In the genomic region with DNA sequence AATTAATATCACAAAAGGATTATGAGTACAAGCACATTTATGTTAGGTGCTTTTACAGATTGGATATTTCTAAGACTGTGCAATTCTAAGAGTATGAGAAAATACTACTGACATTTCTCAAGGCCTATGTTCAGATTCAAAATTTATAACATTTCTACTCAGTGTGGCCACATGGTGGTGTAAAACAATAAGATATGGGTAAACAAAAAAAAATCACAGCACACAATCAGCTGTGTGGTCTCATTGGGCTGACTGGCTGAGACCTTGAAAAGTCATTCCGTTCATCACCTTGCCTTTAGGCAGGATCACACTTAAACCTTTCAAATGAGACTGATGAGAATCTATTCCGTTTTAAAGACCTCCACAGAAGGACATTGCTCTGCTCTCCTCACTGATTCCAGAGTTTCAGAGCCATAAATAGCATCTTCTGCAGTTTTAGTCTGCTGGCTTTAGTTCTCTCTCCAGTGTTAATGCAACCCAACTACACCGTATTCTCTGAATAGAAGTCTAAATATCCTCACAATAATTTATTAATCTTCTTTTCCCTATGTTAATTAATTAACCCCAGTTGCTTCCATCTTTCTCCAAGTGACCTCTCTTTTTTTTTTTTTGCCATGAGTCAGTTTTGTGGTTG, we compare ENCODE assay signal across 9 cellular contexts.
DNase-seq lines count a peak whose midpoint lies in the region; ATAC-seq, FAIRE-seq and TF ChIP-seq lines count a peak whose summit lies in the region.
"Had no signal": no experiment of that assay in that cellular context is flagged by ENCODE, and none has a peak within 500 bp of the region (broad histone marks: within the 10 kb centered on the region; RNA-seq: fewer than 3 reads in every experiment).

No MANE protein-coding gene starts in this region.

- H3K4me3 ChIP-seq in endothelial cell of umbilical vein (replicated peaks in 1 of 3; ENCODE audit: insufficient read depth in 1 of 3, low read depth in 1 of 3, low read length in 3 of 3) = no peak overlapping the region
- H3K4me3 ChIP-seq in smooth muscle cell = no peak overlapping the region

- no peaks in the 10 kb centered on the region for H3F3A ChIP-seq in smooth muscle cell (ENCODE audit: low read depth)

- no peak overlapping the region for H3K27ac ChIP-seq in endothelial cell of umbilical vein (ENCODE audit: insufficient read depth, low read depth, low read length)
- H3K27ac ChIP-seq in smooth muscle cell (ENCODE audit: low read depth) = no peak overlapping the region

- no peak for ATAC-seq in GM18498 (IDR thresholded peaks at IDR 0.05; ENCODE audit: unreplicated experiment)

- no peak overlapping the region for H3K4me2 ChIP-seq in endothelial cell of umbilical vein (ENCODE audit: insufficient read depth, low read length)
- H3K4me2 ChIP-seq in smooth muscle cell = no peak overlapping the region

- WGBS in smooth muscle cell (ENCODE audit: low lambda C conversion rate) = 59% methylated on average over 3 of the region's 3 CpGs

- intact Hi-C loops in endothelial cell of umbilical vein (cut with micrococcal nuclease) = loop anchor here (1.0 to 2.0 kb wide), 2 partner anchors 62 to 146 kb away; no protein-coding TSS in a partner anchor

- no peaks in the 10 kb centered on the region for H3K36me3 ChIP-seq in endothelial cell of umbilical vein (ENCODE audit: control insufficient read depth in 2 of 2, extremely low read depth in 1 of 2, insufficient read depth in 2 of 2, low read length in 2 of 2)
- H3K36me3 ChIP-seq in smooth muscle cell (ENCODE audit: low read depth) = no peaks in the 10 kb centered on the region

- H3K79me2 ChIP-seq in endothelial cell of umbilical vein (ENCODE audit: control insufficient read depth, insufficient read depth, low read length) (no peaks in the 10 kb centered on the region), smooth muscle cell (ENCODE audit: low read depth) (no peaks in the 10 kb centered on the region)

- POLR2A ChIA-PET in endothelial cell of umbilical vein (lab: Charles Lee) = no interaction called here

- no peaks in the 10 kb centered on the region for H3K27me3 ChIP-seq in endothelial cell of umbilical vein (ENCODE audit: control insufficient read depth in 2 of 2, insufficient read depth in 2 of 2, low read length in 2 of 2)
- no peaks in the 10 kb centered on the region for H3K27me3 ChIP-seq in smooth muscle cell (ENCODE audit: low read depth)

- CTCF ChIA-PET in endothelial cell of umbilical vein (lab: Charles Lee) = interaction anchor here (0.7 to 1.6 kb wide), 6 partner anchors 9 to 146 kb away, joined by 3 to 7 read pairs (median 4); no protein-coding TSS in a partner anchor

- no peaks in the 10 kb centered on the region for H3K9me3 ChIP-seq in endothelial cell of umbilical vein (replicated peaks; ENCODE audit: control insufficient read depth, insufficient read depth, low read length)
- no peaks in the 10 kb centered on the region for H3K9me3 ChIP-seq in smooth muscle cell (replicated peaks; ENCODE audit: low read depth)

- no peaks in the 10 kb centered on the region for H3K9me1 ChIP-seq in endothelial cell of umbilical vein (replicated peaks; ENCODE audit: control insufficient read depth, extremely low read depth, insufficient read depth, low read length)

- H4K20me1 ChIP-seq in endothelial cell of umbilical vein (replicated peaks; ENCODE audit: control insufficient read depth, extremely low read depth, insufficient read depth, low read length) (no peaks in the 10 kb centered on the region), smooth muscle cell (ENCODE audit: low read depth) (no peaks in the 10 kb centered on the region)

- BruUV-seq in endothelial cell of umbilical vein (replicated peaks; lab: Mats Ljungman, UMichigan) = no TSS peak

- peak overlapping the region; percentile 29 for H2AFZ ChIP-seq in endothelial cell of umbilical vein (ENCODE audit: low read depth, low read length)
- peak overlapping the region; percentile 41 for H2AFZ ChIP-seq in smooth muscle cell (ENCODE audit: low read depth)

- TF ChIP-seq POLR2A in endothelial cell of umbilical vein (IDR thresholded peaks at IDR 0.05; ENCODE audit: low read depth, low read length) = no peak

- H3K4me1 ChIP-seq in endothelial cell of umbilical vein (ENCODE audit: control insufficient read depth, extremely low read depth, insufficient read depth, low read length) = no peaks in the 10 kb centered on the region
- no peaks in the 10 kb centered on the region for H3K4me1 ChIP-seq in smooth muscle cell (ENCODE audit: low read depth)

- H3K9ac ChIP-seq in endothelial cell of umbilical vein (replicated peaks; ENCODE audit: extremely low read depth, insufficient read depth, low read length) (no peak overlapping the region), smooth muscle cell (ENCODE audit: low read depth) (no peak overlapping the region)

- peak in 1 of 2 donors; percentile 6 for TF ChIP-seq CTCF in endothelial cell of umbilical vein (IDR thresholded peaks at IDR 0.05; ENCODE audit: extremely low read depth in 1 of 2, insufficient read depth in 1 of 2, low read depth in 1 of 2, low read length in 2 of 2)
- TF ChIP-seq CTCF in smooth muscle cell (IDR thresholded peaks at IDR 0.05; ENCODE audit: borderline replicate concordance, insufficient read depth, poor library complexity, severe bottlenecking) = no peak

- no peak for FAIRE-seq in endothelial cell of umbilical vein (lab: Jason Lieb, UNC)

- dilution Hi-C loops in endothelial cell of umbilical vein (cut with MboI; ENCODE audit: extremely low pct_ligation_motif_present, low sequenced_read_pairs) = no loop called here

- DNase-seq in NCI-H82 (lab: John Stamatoyannopoulos, UW) (peak; percentile 24), NCI-H82 treated with DMSO at 0.1 percent for 48 hours (lab: John Stamatoyannopoulos, UW; ENCODE audit: unreplicated experiment) (no peak), NCI-H69 (lab: John Stamatoyannopoulos, UW) (peak; percentile 44), endothelial cell of umbilical vein (ENCODE audit: low read depth, low spot score) (peak; percentile 39), smooth muscle cell (lab: John Stamatoyannopoulos, UW; ENCODE audit: unreplicated experiment) (no peak), glomerular visceral epithelial cell (ENCODE audit: extremely low spot score) (no peak), NCI-H2029 (lab: John Stamatoyannopoulos, UW) (no peak)
- DNase-seq: KBM-7 had no signal

TF ChIP-seq in endothelial cell of umbilical vein, 7 proteins besides CTCF, POLR2A, EP300 and RAD21:
- TF ChIP-seq JUN (IDR thresholded peaks at IDR 0.05; ENCODE audit: borderline replicate concordance, insufficient read depth, insufficient read length, low read depth) (no peak), FOS (IDR thresholded peaks at IDR 0.05; ENCODE audit: borderline replicate concordance, insufficient read depth, low read length) (no peak), EZH2 (IDR thresholded peaks at IDR 0.05; ENCODE audit: borderline replicate concordance, low read depth, low read length, severe bottlenecking) (no peak), MYC (IDR thresholded peaks at IDR 0.05; ENCODE audit: low read depth, low read length) (no peak), GATA2 (IDR thresholded peaks at IDR 0.05; ENCODE audit: insufficient read depth, insufficient read length, low read depth, low read length) (no peak), POLR2AphosphoS5 (IDR thresholded peaks at IDR 0.05; ENCODE audit: insufficient read depth, low read depth, low read length) (no peak)
- TF ChIP-seq, protein P1, sequence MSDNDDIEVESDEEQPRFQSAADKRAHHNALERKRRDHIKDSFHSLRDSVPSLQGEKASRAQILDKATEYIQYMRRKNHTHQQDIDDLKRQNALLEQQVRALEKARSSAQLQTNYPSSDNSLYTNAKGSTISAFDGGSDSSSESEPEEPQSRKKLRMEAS (IDR thresholded peaks at IDR 0.05; ENCODE audit: insufficient read depth, insufficient read length) = no peak

Comparison
In these comparisons a context has a peak if more than half of its experiments do, and no peak if none do; other contexts are left out.
1. DNase-seq: peak in NCI-H82 (single experiment), NCI-H69 (single experiment) and endothelial cell of umbilical vein (single experiment); none in NCI-H82 treated with DMSO at 0.1 percent for 48 hours (single experiment), smooth muscle cell (single experiment), glomerular visceral epithelial cell (single experiment) and NCI-H2029 (single experiment).